1 cellular context compared by ENCODE assay signal in genomic region chr15:51647128-51647562, GRCh38.
TF ChIP-seq lines count a peak whose summit lies in the region.

No MANE protein-coding gene starts in this region.

TF ChIP-seq in K562, 482 proteins besides CTCF, POLR2A, EP300 and RAD21 (continued from another document):
- TF ChIP-seq, protein P1, sequence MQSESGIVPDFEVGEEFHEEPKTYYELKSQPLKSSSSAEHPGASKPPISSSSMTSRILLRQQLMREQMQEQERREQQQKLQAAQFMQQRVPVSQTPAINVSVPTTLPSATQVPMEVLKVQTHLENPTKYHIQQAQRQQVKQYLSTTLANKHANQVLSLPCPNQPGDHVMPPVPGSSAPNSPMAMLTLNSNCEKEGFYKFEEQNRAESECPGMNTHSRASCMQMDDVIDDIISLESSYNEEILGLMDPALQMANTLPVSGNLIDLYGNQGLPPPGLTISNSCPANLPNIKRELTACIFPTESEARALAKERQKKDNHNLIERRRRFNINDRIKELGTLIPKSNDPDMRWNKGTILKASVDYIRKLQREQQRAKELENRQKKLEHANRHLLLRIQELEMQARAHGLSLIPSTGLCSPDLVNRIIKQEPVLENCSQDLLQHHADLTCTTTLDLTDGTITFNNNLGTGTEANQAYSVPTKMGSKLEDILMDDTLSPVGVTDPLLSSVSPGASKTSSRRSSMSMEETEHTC (IDR thresholded peaks at IDR 0.05), result peak; percentile 82; the same call in 1 of the 2 replicates
- TF ChIP-seq HMGN3 (IDR thresholded peaks at IDR 0.05; ENCODE audit: borderline replicate concordance, extremely low read depth, insufficient read length, low read depth, low read length) (peak; percentile 89), BACH1 (tag; IDR thresholded peaks at IDR 0.05) (peak; percentile 78), REST (CRISPR knock-in tag; IDR thresholded peaks at IDR 0.05; ENCODE audit: low read depth) (0 out of 2 replicates have a peak, but pooled peaks have one; percentile 49), HDAC3 (IDR thresholded peaks at IDR 0.05; ENCODE audit: borderline replicate concordance, partially characterized antibody) (peak; percentile 94), PML (IDR thresholded peaks at IDR 0.05; ENCODE audit: low read length) (peak; percentile 97), LCOR (CRISPR knock-in tag; IDR thresholded peaks at IDR 0.05) (peak; percentile 61; the same call in 1 of the 2 replicates), NFRKB (IDR thresholded peaks at IDR 0.05; ENCODE audit: low read depth) (no peak), TBL1XR1 (IDR thresholded peaks at IDR 0.05; ENCODE audit: low read length in 2 of 2) (peak; percentile 87 to 91; a peak in 3 of 4 replicates), ETV5 (CRISPR knock-in tag; IDR thresholded peaks at IDR 0.05; ENCODE audit: low read depth) (peak; percentile 81), E2F8 (IDR thresholded peaks at IDR 0.05; ENCODE audit: low read depth, partially characterized antibody) (peak; percentile 66), SP1 (CRISPR knock-in tag; IDR thresholded peaks at IDR 0.05) (peak; percentile 53; the same call in 1 of the 2 replicates)
- TF ChIP-seq, protein P2, sequence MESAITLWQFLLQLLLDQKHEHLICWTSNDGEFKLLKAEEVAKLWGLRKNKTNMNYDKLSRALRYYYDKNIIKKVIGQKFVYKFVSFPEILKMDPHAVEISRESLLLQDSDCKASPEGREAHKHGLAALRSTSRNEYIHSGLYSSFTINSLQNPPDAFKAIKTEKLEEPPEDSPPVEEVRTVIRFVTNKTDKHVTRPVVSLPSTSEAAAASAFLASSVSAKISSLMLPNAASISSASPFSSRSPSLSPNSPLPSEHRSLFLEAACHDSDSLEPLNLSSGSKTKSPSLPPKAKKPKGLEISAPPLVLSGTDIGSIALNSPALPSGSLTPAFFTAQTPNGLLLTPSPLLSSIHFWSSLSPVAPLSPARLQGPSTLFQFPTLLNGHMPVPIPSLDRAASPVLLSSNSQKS (CRISPR knock-in tag; IDR thresholded peaks at IDR 0.05), result peak; percentile 32; the same call in 1 of the 2 replicates
- TF ChIP-seq, protein P3, sequence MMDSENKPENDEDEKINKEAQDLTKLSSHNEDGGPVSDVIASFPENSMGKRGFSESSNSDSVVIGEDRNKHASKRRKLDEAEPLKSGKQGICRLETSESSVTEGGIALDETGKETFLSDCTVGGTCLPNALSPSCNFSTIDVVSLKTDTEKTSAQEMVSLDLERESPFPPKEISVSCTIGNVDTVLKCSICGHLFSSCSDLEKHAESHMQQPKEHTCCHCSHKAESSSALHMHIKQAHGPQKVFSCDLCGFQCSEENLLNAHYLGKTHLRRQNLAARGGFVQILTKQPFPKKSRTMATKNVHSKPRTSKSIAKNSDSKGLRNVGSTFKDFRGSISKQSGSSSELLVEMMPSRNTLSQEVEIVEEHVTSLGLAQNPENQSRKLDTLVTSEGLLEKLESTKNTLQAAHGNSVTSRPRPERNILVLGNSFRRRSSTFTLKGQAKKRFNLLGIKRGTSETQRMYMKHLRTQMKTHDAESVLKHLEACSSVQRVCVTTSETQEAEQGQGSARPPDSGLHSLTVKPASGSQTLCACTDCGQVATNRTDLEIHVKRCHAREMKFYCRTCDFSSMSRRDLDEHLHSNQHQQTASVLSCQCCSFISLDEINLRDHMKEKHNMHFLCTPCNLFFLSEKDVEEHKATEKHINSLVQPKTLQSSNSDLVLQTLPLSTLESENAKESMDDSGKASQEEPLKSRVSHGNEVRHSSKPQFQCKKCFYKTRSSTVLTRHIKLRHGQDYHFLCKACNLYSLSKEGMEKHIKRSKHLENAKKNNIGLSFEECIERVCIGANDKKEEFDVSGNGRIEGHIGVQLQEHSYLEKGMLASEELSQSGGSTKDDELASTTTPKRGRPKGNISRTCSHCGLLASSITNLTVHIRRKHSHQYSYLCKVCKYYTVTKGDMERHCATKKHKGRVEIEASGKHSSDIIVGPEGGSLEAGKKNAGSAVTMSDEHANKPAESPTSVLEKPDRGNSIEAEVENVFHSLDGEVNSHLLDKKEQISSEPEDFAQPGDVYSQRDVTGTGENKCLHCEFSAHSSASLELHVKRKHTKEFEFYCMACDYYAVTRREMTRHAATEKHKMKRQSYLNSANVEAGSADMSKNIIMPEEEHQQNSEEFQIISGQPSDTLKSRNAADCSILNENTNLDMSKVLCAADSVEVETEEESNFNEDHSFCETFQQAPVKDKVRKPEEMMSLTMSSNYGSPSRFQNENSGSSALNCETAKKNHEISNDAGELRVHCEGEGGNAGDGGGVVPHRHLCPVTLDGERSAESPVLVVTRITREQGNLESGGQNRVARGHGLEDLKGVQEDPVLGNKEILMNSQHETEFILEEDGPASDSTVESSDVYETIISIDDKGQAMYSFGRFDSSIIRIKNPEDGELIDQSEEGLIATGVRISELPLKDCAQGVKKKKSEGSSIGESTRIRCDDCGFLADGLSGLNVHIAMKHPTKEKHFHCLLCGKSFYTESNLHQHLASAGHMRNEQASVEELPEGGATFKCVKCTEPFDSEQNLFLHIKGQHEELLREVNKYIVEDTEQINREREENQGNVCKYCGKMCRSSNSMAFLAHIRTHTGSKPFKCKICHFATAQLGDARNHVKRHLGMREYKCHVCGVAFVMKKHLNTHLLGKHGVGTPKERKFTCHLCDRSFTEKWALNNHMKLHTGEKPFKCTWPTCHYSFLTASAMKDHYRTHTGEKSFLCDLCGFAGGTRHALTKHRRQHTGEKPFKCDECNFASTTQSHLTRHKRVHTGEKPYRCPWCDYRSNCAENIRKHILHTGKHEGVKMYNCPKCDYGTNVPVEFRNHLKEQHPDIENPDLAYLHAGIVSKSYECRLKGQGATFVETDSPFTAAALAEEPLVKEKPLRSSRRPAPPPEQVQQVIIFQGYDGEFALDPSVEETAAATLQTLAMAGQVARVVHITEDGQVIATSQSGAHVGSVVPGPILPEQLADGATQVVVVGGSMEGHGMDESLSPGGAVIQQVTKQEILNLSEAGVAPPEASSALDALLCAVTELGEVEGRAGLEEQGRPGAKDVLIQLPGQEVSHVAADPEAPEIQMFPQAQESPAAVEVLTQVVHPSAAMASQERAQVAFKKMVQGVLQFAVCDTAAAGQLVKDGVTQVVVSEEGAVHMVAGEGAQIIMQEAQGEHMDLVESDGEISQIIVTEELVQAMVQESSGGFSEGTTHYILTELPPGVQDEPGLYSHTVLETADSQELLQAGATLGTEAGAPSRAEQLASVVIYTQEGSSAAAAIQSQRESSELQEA (IDR thresholded peaks at IDR 0.05; ENCODE audit: low read depth), result no peak
- TF ChIP-seq, protein P4, sequence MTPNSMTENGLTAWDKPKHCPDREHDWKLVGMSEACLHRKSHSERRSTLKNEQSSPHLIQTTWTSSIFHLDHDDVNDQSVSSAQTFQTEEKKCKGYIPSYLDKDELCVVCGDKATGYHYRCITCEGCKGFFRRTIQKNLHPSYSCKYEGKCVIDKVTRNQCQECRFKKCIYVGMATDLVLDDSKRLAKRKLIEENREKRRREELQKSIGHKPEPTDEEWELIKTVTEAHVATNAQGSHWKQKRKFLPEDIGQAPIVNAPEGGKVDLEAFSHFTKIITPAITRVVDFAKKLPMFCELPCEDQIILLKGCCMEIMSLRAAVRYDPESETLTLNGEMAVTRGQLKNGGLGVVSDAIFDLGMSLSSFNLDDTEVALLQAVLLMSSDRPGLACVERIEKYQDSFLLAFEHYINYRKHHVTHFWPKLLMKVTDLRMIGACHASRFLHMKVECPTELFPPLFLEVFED (CRISPR knock-in tag; conservative IDR thresholded peaks at IDR 0.05), result 0 out of 2 replicates have a peak, but pooled peaks have one; percentile 55
- TF ChIP-seq, protein P5, sequence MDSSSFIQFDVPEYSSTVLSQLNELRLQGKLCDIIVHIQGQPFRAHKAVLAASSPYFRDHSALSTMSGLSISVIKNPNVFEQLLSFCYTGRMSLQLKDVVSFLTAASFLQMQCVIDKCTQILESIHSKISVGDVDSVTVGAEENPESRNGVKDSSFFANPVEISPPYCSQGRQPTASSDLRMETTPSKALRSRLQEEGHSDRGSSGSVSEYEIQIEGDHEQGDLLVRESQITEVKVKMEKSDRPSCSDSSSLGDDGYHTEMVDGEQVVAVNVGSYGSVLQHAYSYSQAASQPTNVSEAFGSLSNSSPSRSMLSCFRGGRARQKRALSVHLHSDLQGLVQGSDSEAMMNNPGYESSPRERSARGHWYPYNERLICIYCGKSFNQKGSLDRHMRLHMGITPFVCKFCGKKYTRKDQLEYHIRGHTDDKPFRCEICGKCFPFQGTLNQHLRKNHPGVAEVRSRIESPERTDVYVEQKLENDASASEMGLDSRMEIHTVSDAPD (CRISPR knock-in tag; IDR thresholded peaks at IDR 0.05), result 0 out of 2 replicates have a peak, but pooled peaks have one; percentile 28
